Comparison of ENCODE assay signal across 15 cellular contexts in the genomic region with DNA sequence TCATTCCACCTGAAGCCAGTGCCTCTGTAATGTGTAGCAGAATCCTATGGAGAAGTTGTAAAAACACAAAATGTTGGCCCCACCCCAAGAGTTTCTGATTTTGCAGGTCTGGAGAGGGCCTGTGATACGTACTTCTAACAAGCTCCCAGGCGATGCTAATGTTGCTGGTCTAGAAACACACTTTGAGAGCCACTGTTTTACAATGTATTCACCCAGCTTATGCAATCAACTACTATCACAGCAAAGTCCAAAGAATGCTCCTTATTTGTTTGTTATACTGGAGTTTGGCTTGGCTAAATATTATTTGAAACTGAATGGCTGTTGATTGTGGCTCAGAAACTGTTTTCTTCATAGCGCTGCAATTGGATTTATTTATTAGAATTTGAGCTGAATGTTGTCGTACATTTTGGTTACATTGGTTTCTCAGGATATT. TPM values are rescaled to one million over a fixed set of nuclear protein-coding genes. Genes with fewer than 3 reads are reported as not detected.
DNase-seq lines count a peak whose midpoint lies in the region; ATAC-seq and TF ChIP-seq lines count a peak whose summit lies in the region.
"Had no signal": no experiment of that assay in that cellular context is flagged by ENCODE, and none has a peak within 500 bp of the region (broad histone marks: within the 10 kb centered on the region; RNA-seq: fewer than 3 reads in every experiment).

No MANE protein-coding gene starts in this region.

- no peak for TF ChIP-seq CTCF in VCaP (conservative IDR thresholded peaks at IDR 0.05)
- no peak for TF ChIP-seq CTCF in liver (IDR thresholded peaks at IDR 0.05; ENCODE audit: low read depth, low read length, missing input control)
- no peak for TF ChIP-seq CTCF in parathyroid adenoma (IDR thresholded peaks at IDR 0.05)

- H3K9me3 ChIP-seq in liver (ENCODE audit: control insufficient read depth in 4 of 4, low read length in 3 of 4) (no peaks in the 10 kb centered on the region), parathyroid adenoma (ENCODE audit: control insufficient read depth, low read length) (no peaks in the 10 kb centered on the region)
- H3K9me3 ChIP-seq: BE2C had no signal

- no peaks in the 10 kb centered on the region for H3K27me3 ChIP-seq in liver (ENCODE audit: control insufficient read depth in 4 of 4, insufficient read depth in 4 of 4, low read length in 3 of 4)
- no peaks in the 10 kb centered on the region for H3K27me3 ChIP-seq in parathyroid adenoma (ENCODE audit: control insufficient read depth, insufficient read depth, low read length)
- H3K27me3 ChIP-seq: BE2C had no signal

- peak overlapping the region; percentile 36 for H2AFZ ChIP-seq in parathyroid adenoma
- H2AFZ ChIP-seq: PC-9 had no signal

- no peaks in the 10 kb centered on the region for H3K79me2 ChIP-seq in parathyroid adenoma

- H3K9ac ChIP-seq in liver (ENCODE audit: low read depth in 1 of 2, low read length in 2 of 2) (peak overlapping the region in 1 of 2 donors; percentile 88), parathyroid adenoma (no peak overlapping the region)

- DNase-seq in DMS 273 (lab: John Stamatoyannopoulos, UW; ENCODE audit: unreplicated experiment) (peak; percentile 39), DMS 273 treated with DMSO at 0.1 percent for 48 hours (lab: John Stamatoyannopoulos, UW) (no peak), NOMO-1 treated with dmso at 0.1 percent for 144 hours (lab: John Stamatoyannopoulos, UW; ENCODE audit: unreplicated experiment) (no peak), RPMI8226 (no peak)
- DNase-seq: 8988T, BE2C, Calu3, GOT3, HFFc6, NCI-H1048 had no signal

- H3K4me3 ChIP-seq in liver (ENCODE audit: low read depth in 1 of 3, low read length in 3 of 3) (no peak overlapping the region), parathyroid adenoma (ENCODE audit: low read depth, low read length) (no peak overlapping the region)
- H3K4me3 ChIP-seq: PC-9 had no signal

- H3K27ac ChIP-seq in VCaP, result peak overlapping the region; percentile 97
- H3K27ac ChIP-seq in liver (ENCODE audit: low read depth in 1 of 2, low read length in 2 of 2), result peak overlapping the region; percentile 81 to 85
- H3K27ac ChIP-seq in parathyroid adenoma, result no peak overlapping the region
- H3K27ac ChIP-seq: PC-9 had no signal

- H3K36me3 ChIP-seq in liver (ENCODE audit: control insufficient read depth in 4 of 4, insufficient read depth in 3 of 4, low read depth in 1 of 4, low read length in 3 of 4) (no peaks in the 10 kb centered on the region), parathyroid adenoma (ENCODE audit: control insufficient read depth, insufficient read depth, low read length) (no peaks in the 10 kb centered on the region)
- H3K36me3 ChIP-seq: BE2C had no signal

- H3K4me1 ChIP-seq in liver (ENCODE audit: control insufficient read depth in 4 of 4, insufficient read depth in 4 of 4, low read length in 3 of 4) (peaks cover 0 to 52% (median 31%) of the 10 kb centered on the region in 4 donors), parathyroid adenoma (no peaks in the 10 kb centered on the region)

- TF ChIP-seq RAD21 in liver (IDR thresholded peaks at IDR 0.05), result peak; percentile 33 to 42

- 39% methylated on average over 4 of the region's 4 CpGs for WGBS in liver

- ATAC-seq in GM21576 (IDR thresholded peaks at IDR 0.05; ENCODE audit: unreplicated experiment), result no peak

- no peak overlapping the region for H3K4me2 ChIP-seq in parathyroid adenoma (ENCODE audit: low read length)
- H3K4me2 ChIP-seq: PC-9 had no signal

TF ChIP-seq in liver, 16 proteins besides CTCF, POLR2A, EP300 and RAD21:
- peak in 1 of 2 donors; percentile 20 for TF ChIP-seq GABPA (IDR thresholded peaks at IDR 0.05 in 1 of 2, conservative IDR thresholded peaks at IDR 0.05 in 1 of 2)
- TF ChIP-seq, protein P1, sequence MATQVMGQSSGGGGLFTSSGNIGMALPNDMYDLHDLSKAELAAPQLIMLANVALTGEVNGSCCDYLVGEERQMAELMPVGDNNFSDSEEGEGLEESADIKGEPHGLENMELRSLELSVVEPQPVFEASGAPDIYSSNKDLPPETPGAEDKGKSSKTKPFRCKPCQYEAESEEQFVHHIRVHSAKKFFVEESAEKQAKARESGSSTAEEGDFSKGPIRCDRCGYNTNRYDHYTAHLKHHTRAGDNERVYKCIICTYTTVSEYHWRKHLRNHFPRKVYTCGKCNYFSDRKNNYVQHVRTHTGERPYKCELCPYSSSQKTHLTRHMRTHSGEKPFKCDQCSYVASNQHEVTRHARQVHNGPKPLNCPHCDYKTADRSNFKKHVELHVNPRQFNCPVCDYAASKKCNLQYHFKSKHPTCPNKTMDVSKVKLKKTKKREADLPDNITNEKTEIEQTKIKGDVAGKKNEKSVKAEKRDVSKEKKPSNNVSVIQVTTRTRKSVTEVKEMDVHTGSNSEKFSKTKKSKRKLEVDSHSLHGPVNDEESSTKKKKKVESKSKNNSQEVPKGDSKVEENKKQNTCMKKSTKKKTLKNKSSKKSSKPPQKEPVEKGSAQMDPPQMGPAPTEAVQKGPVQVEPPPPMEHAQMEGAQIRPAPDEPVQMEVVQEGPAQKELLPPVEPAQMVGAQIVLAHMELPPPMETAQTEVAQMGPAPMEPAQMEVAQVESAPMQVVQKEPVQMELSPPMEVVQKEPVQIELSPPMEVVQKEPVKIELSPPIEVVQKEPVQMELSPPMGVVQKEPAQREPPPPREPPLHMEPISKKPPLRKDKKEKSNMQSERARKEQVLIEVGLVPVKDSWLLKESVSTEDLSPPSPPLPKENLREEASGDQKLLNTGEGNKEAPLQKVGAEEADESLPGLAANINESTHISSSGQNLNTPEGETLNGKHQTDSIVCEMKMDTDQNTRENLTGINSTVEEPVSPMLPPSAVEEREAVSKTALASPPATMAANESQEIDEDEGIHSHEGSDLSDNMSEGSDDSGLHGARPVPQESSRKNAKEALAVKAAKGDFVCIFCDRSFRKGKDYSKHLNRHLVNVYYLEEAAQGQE (IDR thresholded peaks at IDR 0.05), result peak; percentile 86
- TF ChIP-seq NR2F2 (IDR thresholded peaks at IDR 0.05), result no peak
- TF ChIP-seq, protein P2, sequence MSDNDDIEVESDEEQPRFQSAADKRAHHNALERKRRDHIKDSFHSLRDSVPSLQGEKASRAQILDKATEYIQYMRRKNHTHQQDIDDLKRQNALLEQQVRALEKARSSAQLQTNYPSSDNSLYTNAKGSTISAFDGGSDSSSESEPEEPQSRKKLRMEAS (IDR thresholded peaks at IDR 0.05), result peak; percentile 52
- peak; percentile 64 for TF ChIP-seq HNF4G (IDR thresholded peaks at IDR 0.05)
- peak; percentile 82 for TF ChIP-seq TAF1 (conservative IDR thresholded peaks at IDR 0.05)
- peak; percentile 68 for TF ChIP-seq ZBTB33 (IDR thresholded peaks at IDR 0.05)
- TF ChIP-seq SP1 (IDR thresholded peaks at IDR 0.05), result peak; percentile 94
- TF ChIP-seq FOXA1 (IDR thresholded peaks at IDR 0.05), result peak; percentile 29
- peak in 1 of 2 donors; percentile 14 for TF ChIP-seq EGR1 (IDR thresholded peaks at IDR 0.05; ENCODE audit: low read depth in 2 of 2)
- peak; percentile 91 to 93 for TF ChIP-seq HNF4A (conservative IDR thresholded peaks at IDR 0.05)
- peak; percentile 80 for TF ChIP-seq YY1 (IDR thresholded peaks at IDR 0.05)
- TF ChIP-seq, protein P3, sequence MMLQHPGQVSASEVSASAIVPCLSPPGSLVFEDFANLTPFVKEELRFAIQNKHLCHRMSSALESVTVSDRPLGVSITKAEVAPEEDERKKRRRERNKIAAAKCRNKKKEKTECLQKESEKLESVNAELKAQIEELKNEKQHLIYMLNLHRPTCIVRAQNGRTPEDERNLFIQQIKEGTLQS (IDR thresholded peaks at IDR 0.05), result peak; percentile 56
- peak; percentile 26 to 60 for TF ChIP-seq RXRA (IDR thresholded peaks at IDR 0.05)
- peak; percentile 64 for TF ChIP-seq FOXA2 (IDR thresholded peaks at IDR 0.05)
- TF ChIP-seq JUND (IDR thresholded peaks at IDR 0.05), result peak; percentile 43 to 64

RNA-seq across cellular contexts. Expression of gene DNAJB9, which starts 44.3 kb away (rescaled TPM):
- total RNA-seq in liver, result 100 to 1,000 TPM in 1 of 2 donors, 10 to 100 TPM in 1; 27.6 to 164 TPM
- 10 to 100 TPM; 41.5 to 57.3 TPM for polyA plus RNA-seq in liver

RNA-seq across cellular contexts. Expression of gene THAP5, which starts 44.5 kb away (rescaled TPM):
- total RNA-seq in liver, result 10 to 100 TPM; 14.9 to 29.9 TPM
- 10 to 100 TPM; 11.3 to 16.1 TPM for polyA plus RNA-seq in liver
